8 cellular contexts compared by ENCODE assay signal in the genomic region with DNA sequence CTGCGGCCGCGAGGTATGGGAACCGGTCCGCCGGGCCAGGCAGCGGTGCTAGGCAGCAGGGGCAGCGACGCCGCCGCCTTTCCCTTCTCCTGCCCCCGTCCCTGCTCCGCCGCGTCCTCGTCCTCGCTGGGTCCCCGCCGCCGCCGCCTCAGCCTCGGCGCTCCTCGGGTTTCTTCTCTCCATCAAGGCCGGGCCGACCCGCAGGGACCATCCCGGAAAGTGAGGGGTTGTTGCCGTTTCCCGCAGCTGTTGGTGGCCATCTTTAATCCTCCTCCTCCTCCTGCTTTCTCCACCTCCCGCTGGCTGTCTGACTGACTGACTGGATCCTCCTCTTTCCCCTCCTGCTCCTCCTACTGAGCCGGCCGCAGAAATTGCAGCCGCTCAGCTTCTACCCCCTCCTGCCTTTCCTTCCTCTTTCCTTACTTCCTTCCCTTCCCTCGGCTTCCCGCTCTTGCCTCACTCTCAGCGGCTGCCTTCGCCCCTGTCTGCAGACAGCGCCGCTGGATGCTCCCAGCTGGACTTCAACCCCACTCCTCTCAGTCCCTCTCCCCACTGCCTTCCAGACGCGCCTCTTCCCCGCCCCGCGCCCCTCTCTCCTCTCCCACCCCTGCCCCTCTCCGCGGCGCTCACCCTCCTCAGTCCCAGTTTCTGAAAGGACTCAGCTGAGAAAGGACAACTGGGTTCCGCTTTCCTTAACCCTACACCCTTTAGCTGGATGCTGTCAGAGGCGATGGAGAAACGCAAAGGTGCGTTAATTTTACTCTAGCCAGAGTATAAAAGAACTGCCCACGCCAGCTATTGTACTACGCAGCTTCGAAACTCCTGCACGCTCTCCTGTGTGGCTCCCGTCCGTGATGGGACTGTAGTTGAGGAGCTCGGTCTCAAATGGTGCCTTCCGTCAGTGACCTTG. TPM values are rescaled to one million over a fixed set of nuclear protein-coding genes. Genes with fewer than 3 reads are reported as not detected.
DNase-seq lines count a peak whose midpoint lies in the region; ATAC-seq, FAIRE-seq and TF ChIP-seq lines count a peak whose summit lies in the region.

A gene with protein sequence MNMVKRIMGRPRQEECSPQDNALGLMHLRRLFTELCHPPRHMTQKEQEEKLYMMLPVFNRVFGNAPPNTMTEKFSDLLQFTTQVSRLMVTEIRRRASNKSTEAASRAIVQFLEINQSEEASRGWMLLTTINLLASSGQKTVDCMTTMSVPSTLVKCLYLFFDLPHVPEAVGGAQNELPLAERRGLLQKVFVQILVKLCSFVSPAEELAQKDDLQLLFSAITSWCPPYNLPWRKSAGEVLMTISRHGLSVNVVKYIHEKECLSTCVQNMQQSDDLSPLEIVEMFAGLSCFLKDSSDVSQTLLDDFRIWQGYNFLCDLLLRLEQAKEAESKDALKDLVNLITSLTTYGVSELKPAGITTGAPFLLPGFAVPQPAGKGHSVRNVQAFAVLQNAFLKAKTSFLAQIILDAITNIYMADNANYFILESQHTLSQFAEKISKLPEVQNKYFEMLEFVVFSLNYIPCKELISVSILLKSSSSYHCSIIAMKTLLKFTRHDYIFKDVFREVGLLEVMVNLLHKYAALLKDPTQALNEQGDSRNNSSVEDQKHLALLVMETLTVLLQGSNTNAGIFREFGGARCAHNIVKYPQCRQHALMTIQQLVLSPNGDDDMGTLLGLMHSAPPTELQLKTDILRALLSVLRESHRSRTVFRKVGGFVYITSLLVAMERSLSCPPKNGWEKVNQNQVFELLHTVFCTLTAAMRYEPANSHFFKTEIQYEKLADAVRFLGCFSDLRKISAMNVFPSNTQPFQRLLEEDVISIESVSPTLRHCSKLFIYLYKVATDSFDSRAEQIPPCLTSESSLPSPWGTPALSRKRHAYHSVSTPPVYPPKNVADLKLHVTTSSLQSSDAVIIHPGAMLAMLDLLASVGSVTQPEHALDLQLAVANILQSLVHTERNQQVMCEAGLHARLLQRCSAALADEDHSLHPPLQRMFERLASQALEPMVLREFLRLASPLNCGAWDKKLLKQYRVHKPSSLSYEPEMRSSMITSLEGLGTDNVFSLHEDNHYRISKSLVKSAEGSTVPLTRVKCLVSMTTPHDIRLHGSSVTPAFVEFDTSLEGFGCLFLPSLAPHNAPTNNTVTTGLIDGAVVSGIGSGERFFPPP (N-terminal part only) (minus strand): TSS at position 309 of the 910 bp plus-strand sequence. CDS start 106,099 bp downstream, outside the sequence.

- peaks cover 48% of the 10 kb centered on the region for H3K27me3 Mint-ChIP-seq in activated T-cell treated with anti-CD3 and anti-CD28 coated beads, Interleukin-2, amount 50 U/mL, for 24 hours
- H3K27me3 Mint-ChIP-seq in activated naive CD8-positive, alpha-beta T cell treated with anti-CD3 and anti-CD28 coated beads for 36 hours = peaks cover 72% of the 10 kb centered on the region
- H3K27me3 Mint-ChIP-seq in naive thymus-derived CD4-positive, alpha-beta T cell = peaks cover 42 to 59% (median 55%) of the 10 kb centered on the region in 5 donors

- H3K9me3 Mint-ChIP-seq in activated T-cell treated with anti-CD3 and anti-CD28 coated beads, Interleukin-2, amount 50 U/mL, for 24 hours = no peaks in the 10 kb centered on the region
- no peaks in the 10 kb centered on the region for H3K9me3 Mint-ChIP-seq in activated naive CD8-positive, alpha-beta T cell treated with anti-CD3 and anti-CD28 coated beads for 36 hours
- peaks cover 0 to 8% (median 0%) of the 10 kb centered on the region in 11 donors for H3K9me3 Mint-ChIP-seq in naive thymus-derived CD4-positive, alpha-beta T cell

- peak in 1 of 3 experiments; percentile 9 for TF ChIP-seq CTCF in vagina (IDR thresholded peaks at IDR 0.05)

- DNase-seq in activated T-cell treated with anti-CD3 and anti-CD28 coated beads, Interleukin-2, amount 50 U/mL, for 24 hours = peak; percentile 29
- DNase-seq in activated T-cell treated with anti-CD3 and anti-CD28 coated beads for 4 hours (no peak), NCI-H524 (lab: John Stamatoyannopoulos, UW) (peak; percentile 69 to 73), frontal cortex (ENCODE audit: low spot score in 2 of 2) (peak; percentile 81 to 87), vagina (ENCODE audit: extremely low spot score in 2 of 2) (peak in 1 of 2 donors; percentile 95)
- peak; percentile 20 for DNase-seq in activated naive CD8-positive, alpha-beta T cell treated with anti-CD3 and anti-CD28 coated beads for 36 hours
- peak in 2 of 9 donors; percentile 6 to 21 for DNase-seq in naive thymus-derived CD4-positive, alpha-beta T cell

- peak; percentile 75 for ATAC-seq in HG03432 (IDR thresholded peaks at IDR 0.05; ENCODE audit: unreplicated experiment)
- peak; percentile 88 for ATAC-seq in naive thymus-derived CD4-positive, alpha-beta T cell

- intact Hi-C loops in naive thymus-derived CD4-positive, alpha-beta T cell (cut with micrococcal nuclease) = no loop called here
- intact Hi-C loops in vagina (cut with DNase I) = loop anchor here (2.0 kb wide), 1 partner anchor 218 kb away; no protein-coding TSS in a partner anchor

- peaks cover 0 to 13% of the 10 kb centered on the region in 2 donors for H3K27me3 ChIP-seq in naive thymus-derived CD4-positive, alpha-beta T cell (ENCODE audit: control insufficient read depth in 2 of 2, insufficient read depth in 2 of 2, low read length in 2 of 2)
- H3K27me3 ChIP-seq in vagina = no peaks in the 10 kb centered on the region

- peak within 1 kb of the TSS; percentile 79 for H3K4me3 Mint-ChIP-seq in activated T-cell treated with anti-CD3 and anti-CD28 coated beads, Interleukin-2, amount 50 U/mL, for 24 hours
- peak within 1 kb of the TSS; percentile 82 for H3K4me3 Mint-ChIP-seq in activated naive CD8-positive, alpha-beta T cell treated with anti-CD3 and anti-CD28 coated beads for 36 hours
- H3K4me3 Mint-ChIP-seq in naive thymus-derived CD4-positive, alpha-beta T cell = peak within 1 kb of the TSS; percentile 79 to 88 (median 84)

- peak in 1 of 2 donors; percentile 49 for TF ChIP-seq POLR2A in vagina (IDR thresholded peaks at IDR 0.05)

- H3K4me1 Mint-ChIP-seq in activated T-cell treated with anti-CD3 and anti-CD28 coated beads, Interleukin-2, amount 50 U/mL, for 24 hours (ENCODE audit: low read depth) = peaks cover 11% of the 10 kb centered on the region
- H3K4me1 Mint-ChIP-seq in activated naive CD8-positive, alpha-beta T cell treated with anti-CD3 and anti-CD28 coated beads for 36 hours = peaks cover 7% of the 10 kb centered on the region
- H3K4me1 Mint-ChIP-seq in naive thymus-derived CD4-positive, alpha-beta T cell = peaks cover 8 to 18% (median 16%) of the 10 kb centered on the region in 7 donors

- CTCF ChIA-PET in naive thymus-derived CD4-positive, alpha-beta T cell (lab: Charles Lee) = no interaction called here

- FAIRE-seq in frontal cortex (lab: Jason Lieb, UNC) = no peak

- H3K4me3 ChIP-seq in naive thymus-derived CD4-positive, alpha-beta T cell (ENCODE audit: low read length) = no peak within 1 kb of the TSS
- H3K4me3 ChIP-seq in vagina = peak within 1 kb of the TSS; percentile 91

- H3K36me3 ChIP-seq in naive thymus-derived CD4-positive, alpha-beta T cell (ENCODE audit: control insufficient read depth in 2 of 3, insufficient read depth in 3 of 3, low read length in 3 of 3) = no peaks in the 10 kb centered on the region
- H3K36me3 ChIP-seq in vagina = no peaks in the 10 kb centered on the region

- H3K36me3 Mint-ChIP-seq in activated T-cell treated with anti-CD3 and anti-CD28 coated beads, Interleukin-2, amount 50 U/mL, for 24 hours (ENCODE audit: low read depth) = no peaks in the 10 kb centered on the region
- H3K36me3 Mint-ChIP-seq in activated naive CD8-positive, alpha-beta T cell treated with anti-CD3 and anti-CD28 coated beads for 36 hours = no peaks in the 10 kb centered on the region
- peaks cover 0 to 5% (median 0%) of the 10 kb centered on the region in 5 donors for H3K36me3 Mint-ChIP-seq in naive thymus-derived CD4-positive, alpha-beta T cell

- no peak within 1 kb of the TSS for H3K27ac ChIP-seq in naive thymus-derived CD4-positive, alpha-beta T cell (ENCODE audit: low read depth, low read length)
- peak within 1 kb of the TSS; percentile 94 for H3K27ac ChIP-seq in vagina

- peak within 1 kb of the TSS; percentile 59 for H3K27ac Mint-ChIP-seq in activated T-cell treated with anti-CD3 and anti-CD28 coated beads, Interleukin-2, amount 50 U/mL, for 24 hours
- H3K27ac Mint-ChIP-seq in activated naive CD8-positive, alpha-beta T cell treated with anti-CD3 and anti-CD28 coated beads for 36 hours = no peak within 1 kb of the TSS
- H3K27ac Mint-ChIP-seq in naive thymus-derived CD4-positive, alpha-beta T cell = peak within 1 kb of the TSS in 1 of 9 donors; percentile 6

- no peaks in the 10 kb centered on the region for H3K4me1 ChIP-seq in naive thymus-derived CD4-positive, alpha-beta T cell (ENCODE audit: control insufficient read depth in 2 of 2, insufficient read depth in 2 of 2, low read length in 2 of 2)
- H3K4me1 ChIP-seq in vagina = peaks cover 22% of the 10 kb centered on the region

- H3K9me3 ChIP-seq in naive thymus-derived CD4-positive, alpha-beta T cell (ENCODE audit: control insufficient read depth in 2 of 3, low read length in 3 of 3) = no peaks in the 10 kb centered on the region
- no peaks in the 10 kb centered on the region for H3K9me3 ChIP-seq in vagina

- POLR2A ChIA-PET in naive thymus-derived CD4-positive, alpha-beta T cell (lab: Charles Lee) = no interaction called here

RNA-seq across cellular contexts. Expression of the gene that starts here (rescaled TPM):
- under 1 TPM; 0.52 to 0.80 TPM for total RNA-seq in activated naive CD8-positive, alpha-beta T cell treated with anti-CD3 and anti-CD28 coated beads for 36 hours
- 119 TPM for total RNA-seq in frontal cortex
- total RNA-seq in naive thymus-derived CD4-positive, alpha-beta T cell = 10 to 100 TPM in 1 of 5 experiments, 1 to 10 TPM in 3, under 1 TPM in 1; 0.07 to 31.4 (median 1.6) TPM
- polyA plus RNA-seq in naive thymus-derived CD4-positive, alpha-beta T cell = not detected
- total RNA-seq in vagina = 67.8 TPM

Comparison
In these comparisons a context has a peak if more than half of its experiments do, and no peak if none do; other contexts are left out.
1. Peak in DNase-seq in activated naive CD8-positive, alpha-beta T cell treated with anti-CD3 and anti-CD28 coated beads for 36 hours; RNA of the gene not detected or under 1 TPM.